ENCODE assay signal across 14 cellular contexts in the genomic region with DNA sequence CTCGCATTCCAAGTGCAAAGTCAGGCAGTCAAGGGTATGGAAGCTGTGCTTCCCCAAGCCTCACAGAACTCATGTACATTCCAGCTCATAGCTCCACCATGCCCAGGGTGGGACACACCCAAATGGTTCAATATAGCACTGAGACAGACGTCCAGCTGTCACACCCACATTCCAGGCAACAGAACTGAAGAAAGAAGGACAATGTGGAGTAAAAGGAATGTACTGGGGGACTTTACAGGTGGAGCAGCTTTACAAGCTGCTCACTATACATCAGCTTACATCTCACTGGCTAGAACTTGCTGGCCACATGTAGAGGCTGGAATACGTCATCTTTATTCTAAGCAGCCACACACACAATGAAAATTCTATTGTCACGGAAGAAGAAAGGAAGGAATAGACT.
DNase-seq lines count a peak whose midpoint lies in the region; ATAC-seq and TF ChIP-seq lines count a peak whose summit lies in the region.
"Had no signal": no experiment of that assay in that cellular context is flagged by ENCODE, and none has a peak within 500 bp of the region (broad histone marks: within the 10 kb centered on the region; RNA-seq: fewer than 3 reads in every experiment).

No MANE protein-coding gene starts in this region.

- BruUV-seq in MCF 10A (replicated peaks; lab: Mats Ljungman, UMichigan) (no TSS peak), mammary epithelial cell (replicated peaks; lab: Mats Ljungman, UMichigan) (no TSS peak)

- no peaks in the 10 kb centered on the region for H3K27me3 ChIP-seq in breast epithelium
- no peaks in the 10 kb centered on the region for H3K27me3 ChIP-seq in mammary epithelial cell (ENCODE audit: insufficient read depth, low read length)
- H3K27me3 ChIP-seq in transverse colon: no peaks in the 10 kb centered on the region

- H3K27ac Mint-ChIP-seq in MCF 10A (ENCODE audit: low read depth, unreplicated experiment): peak overlapping the region; percentile 49
- no peak overlapping the region for H3K27ac Mint-ChIP-seq in activated CD4-positive, alpha-beta T cell treated with anti-CD3 and anti-CD28 coated beads, Interleukin-2, amount 10 ng/mL, durations not matched to agents 7 days and 5 days

- ATAC-seq in left colon: peak; percentile 94
- ATAC-seq: activated T-cell treated with anti-CD3 and anti-CD28 coated beads, Interleukin-2, amount 50 U/mL, for 72 hours had no signal

- no peak for TF ChIP-seq POLR2A in breast epithelium (IDR thresholded peaks at IDR 0.05)
- no peak for TF ChIP-seq POLR2A in transverse colon (IDR thresholded peaks at IDR 0.05)

- intact Hi-C loops in MCF 10A (cut with micrococcal nuclease): no loop called here
- intact Hi-C loops in breast epithelium (cut with DNase I; ENCODE audit: low total_unique reads): no loop called here
- intact Hi-C loops in mammary epithelial cell (cut with micrococcal nuclease): no loop called here
- intact Hi-C loops in left colon (cut with DNase I, micrococcal nuclease): no loop called here
- intact Hi-C loops in transverse colon (cut with DNase I; ENCODE audit: low total_unique reads): no loop called here

- no peak for TF ChIP-seq CTCF in MCF 10A (IDR thresholded peaks at IDR 0.05; ENCODE audit: unreplicated experiment)
- no peak for TF ChIP-seq CTCF in breast epithelium (IDR thresholded peaks at IDR 0.05)
- TF ChIP-seq CTCF in mammary epithelial cell (conservative IDR thresholded peaks at IDR 0.05 in 1 of 2, IDR thresholded peaks at IDR 0.05 in 1 of 2; ENCODE audit: extremely low read depth in 1 of 2, insufficient read depth in 1 of 2, low read depth in 1 of 2, low read length in 2 of 2): no peak
- TF ChIP-seq CTCF in transverse colon (IDR thresholded peaks at IDR 0.05): no peak

- WGBS in mammary epithelial cell (ENCODE audit: low coverage, missing lambda C conversion rate): 63% methylated on average over 4 of the region's 4 CpGs
- WGBS in transverse colon (ENCODE audit: low coverage in 1 of 2), 2 donors: 46 to 56% methylated on average over 2 to 4 of the region's 4 CpGs

- dilution Hi-C loops in mammary epithelial cell (cut with HindIII; ENCODE audit: low sequenced_read_pairs): no loop called here

- no peak overlapping the region for H3K4me3 ChIP-seq in breast epithelium
- H3K4me3 ChIP-seq in mammary epithelial cell (replicated peaks in 1 of 3; ENCODE audit: insufficient read depth in 1 of 3, low read depth in 2 of 3, low read length in 3 of 3): no peak overlapping the region
- H3K4me3 ChIP-seq in transverse colon: no peak overlapping the region
- H3K4me3 ChIP-seq: prostate gland had no signal

- H3K27me3 Mint-ChIP-seq in MCF 10A (ENCODE audit: insufficient read depth, unreplicated experiment): no peaks in the 10 kb centered on the region
- H3K27me3 Mint-ChIP-seq in activated CD4-positive, alpha-beta T cell treated with anti-CD3 and anti-CD28 coated beads, Interleukin-2, amount 10 ng/mL, durations not matched to agents 7 days and 5 days: no peaks in the 10 kb centered on the region

- H3K4me1 ChIP-seq in breast epithelium (no peaks in the 10 kb centered on the region), mammary epithelial cell (ENCODE audit: insufficient read depth, low read length) (peaks cover 10% of the 10 kb centered on the region), transverse colon (peaks cover 5 to 23% (median 8%) of the 10 kb centered on the region in 4 donors)
- H3K4me1 ChIP-seq: prostate gland had no signal

- H4K20me1 ChIP-seq in mammary epithelial cell (ENCODE audit: insufficient read depth, low read length): no peaks in the 10 kb centered on the region

- peak overlapping the region; percentile 40 for H2AFZ ChIP-seq in mammary epithelial cell (ENCODE audit: low read depth, low read length)

- H3K36me3 Mint-ChIP-seq in MCF 10A (ENCODE audit: insufficient read depth, unreplicated experiment): no peaks in the 10 kb centered on the region
- H3K36me3 Mint-ChIP-seq in activated CD4-positive, alpha-beta T cell treated with anti-CD3 and anti-CD28 coated beads, Interleukin-2, amount 10 ng/mL, durations not matched to agents 7 days and 5 days (ENCODE audit: low read depth): peaks cover 35% of the 10 kb centered on the region

- POLR2A ChIA-PET in MCF 10A (lab: Yijun Ruan, JAX): interaction anchor here (0.5 to 0.8 kb wide), 2 partner anchors 10 to 71 kb away, joined by 3 read pairs; no protein-coding TSS in a partner anchor
- POLR2A ChIA-PET in activated CD4-positive, alpha-beta T cell treated with anti-CD3 and anti-CD28 coated beads, Interleukin-2, amount 10 ng/mL, durations not matched to agents 7 days and 5 days (lab: Charles Lee): no interaction called here

- in situ Hi-C loops in mammary epithelial cell (cut with MboI; ENCODE audit: low sequenced_read_pairs in 2 of 2) (no loop called here), transverse colon (cut with MboI; ENCODE audit: low pct_ligation_motif_present in 1 of 4, low pct_unique_long_range_greater_than_20kb in 1 of 4, low sequenced_read_pairs in 3 of 4) (no loop called here)

- no peaks in the 10 kb centered on the region for H3K9me3 ChIP-seq in breast epithelium
- no peaks in the 10 kb centered on the region for H3K9me3 ChIP-seq in mammary epithelial cell (replicated peaks; ENCODE audit: insufficient read depth, low read length)
- no peaks in the 10 kb centered on the region for H3K9me3 ChIP-seq in transverse colon
- H3K9me3 ChIP-seq: prostate gland had no signal

- H3K27ac ChIP-seq in breast epithelium (no peak overlapping the region), mammary epithelial cell (ENCODE audit: insufficient read depth, low read depth, low read length) (peak overlapping the region; percentile 45), transverse colon (peak overlapping the region in 2 of 4 donors; percentile 49 to 57)
- H3K27ac ChIP-seq: prostate gland had no signal

- no peak for TF ChIP-seq EP300 in transverse colon (IDR thresholded peaks at IDR 0.05; ENCODE audit: low read depth)

- no peaks in the 10 kb centered on the region for H3K9me3 Mint-ChIP-seq in MCF 10A (ENCODE audit: unreplicated experiment)
- peaks cover 6% of the 10 kb centered on the region for H3K9me3 Mint-ChIP-seq in activated CD4-positive, alpha-beta T cell treated with anti-CD3 and anti-CD28 coated beads, Interleukin-2, amount 10 ng/mL, durations not matched to agents 7 days and 5 days

- peaks cover 14% of the 10 kb centered on the region for H3K4me1 Mint-ChIP-seq in MCF 10A (ENCODE audit: insufficient read depth, unreplicated experiment)
- peaks cover 43% of the 10 kb centered on the region for H3K4me1 Mint-ChIP-seq in activated CD4-positive, alpha-beta T cell treated with anti-CD3 and anti-CD28 coated beads, Interleukin-2, amount 10 ng/mL, durations not matched to agents 7 days and 5 days

- DNase-seq in MCF 10A (ENCODE audit: unreplicated experiment) (peak; percentile 8), breast epithelium (ENCODE audit: low spot score in 2 of 2) (no peak), mammary epithelial cell (peak; percentile 56), left colon (peak; percentile 31 to 67), transverse colon (peak; percentile 44), occipital lobe (lab: John Stamatoyannopoulos, UW) (no peak)
- no peak for DNase-seq in stimulated activated CD4-positive, alpha-beta T cell treated with anti-CD3 and anti-CD28 coated beads, Interleukin-12 subunit alpha, Interleukin-12 subunit beta, amount 100 ng/mL, for 4 hours
- DNase-seq in activated CD4-positive, alpha-beta T cell treated with anti-CD3 and anti-CD28 coated beads, Interleukin-2, amount 10 ng/mL, durations not matched to agents 7 days and 5 days: no peak
- DNase-seq: activated T-cell treated with anti-CD3 and anti-CD28 coated beads, Interleukin-2, amount 50 U/mL, for 72 hours; caudate nucleus; DMS79; NCI-H1092; SHP77 treated with DMSO at 0.1 percent for 48 hours had no signal

- H3K4me3 Mint-ChIP-seq in MCF 10A (ENCODE audit: unreplicated experiment): no peak overlapping the region
- H3K4me3 Mint-ChIP-seq in activated CD4-positive, alpha-beta T cell treated with anti-CD3 and anti-CD28 coated beads, Interleukin-2, amount 10 ng/mL, durations not matched to agents 7 days and 5 days: no peak overlapping the region
- H3K4me3 Mint-ChIP-seq: activated T-cell treated with anti-CD3 and anti-CD28 coated beads, Interleukin-2, amount 50 U/mL, for 72 hours had no signal

- peaks cover 72% of the 10 kb centered on the region for H3K79me2 ChIP-seq in mammary epithelial cell (ENCODE audit: insufficient read depth, low read length)

- H3K36me3 ChIP-seq in breast epithelium: no peaks in the 10 kb centered on the region
- no peaks in the 10 kb centered on the region for H3K36me3 ChIP-seq in mammary epithelial cell (ENCODE audit: insufficient read depth, low read length)
- H3K36me3 ChIP-seq in transverse colon: no peaks in the 10 kb centered on the region
- H3K36me3 ChIP-seq: prostate gland had no signal

- CTCF ChIA-PET in MCF 10A (lab: Yijun Ruan, JAX) (interaction anchor here (0.6 to 1.0 kb wide), 4 partner anchors 13 to 235 kb away, joined by 3 to 5 read pairs (median 4); no protein-coding TSS in a partner anchor), mammary epithelial cell (lab: Charles Lee; ENCODE audit: low non-redundant PET) (no interaction called here)
- CTCF ChIA-PET in activated CD4-positive, alpha-beta T cell treated with anti-CD3 and anti-CD28 coated beads, Interleukin-2, amount 10 ng/mL, durations not matched to agents 7 days and 5 days (lab: Charles Lee): interaction anchor here (0.6 to 1.5 kb wide), 4 partner anchors 10 to 318 kb away, joined by 3 to 4 read pairs (median 4); no protein-coding TSS in a partner anchor

- no peak overlapping the region for H3K9ac ChIP-seq in mammary epithelial cell (ENCODE audit: insufficient read depth, low read length)

- peak overlapping the region; percentile 26 for H3K4me2 ChIP-seq in mammary epithelial cell (ENCODE audit: insufficient read depth, low read depth, low read length)

Comparison
In these comparisons a context has a peak if more than half of its experiments do, and no peak if none do; other contexts are left out.
1. DNase-seq: peak in MCF 10A (single experiment), mammary epithelial cell (single experiment), left colon (2 of 2) and transverse colon (single experiment); none in breast epithelium (0 of 2), occipital lobe (single experiment), stimulated activated CD4-positive, alpha-beta T cell treated with anti-CD3 and anti-CD28 coated beads, Interleukin-12 subunit alpha, Interleukin-12 subunit beta, amount 100 ng/mL, for 4 hours (single experiment) and activated CD4-positive, alpha-beta T cell treated with anti-CD3 and anti-CD28 coated beads, Interleukin-2, amount 10 ng/mL, durations not matched to agents 7 days and 5 days (single experiment).